ENCODE assay signal across 22 cellular contexts in the genomic region with DNA sequence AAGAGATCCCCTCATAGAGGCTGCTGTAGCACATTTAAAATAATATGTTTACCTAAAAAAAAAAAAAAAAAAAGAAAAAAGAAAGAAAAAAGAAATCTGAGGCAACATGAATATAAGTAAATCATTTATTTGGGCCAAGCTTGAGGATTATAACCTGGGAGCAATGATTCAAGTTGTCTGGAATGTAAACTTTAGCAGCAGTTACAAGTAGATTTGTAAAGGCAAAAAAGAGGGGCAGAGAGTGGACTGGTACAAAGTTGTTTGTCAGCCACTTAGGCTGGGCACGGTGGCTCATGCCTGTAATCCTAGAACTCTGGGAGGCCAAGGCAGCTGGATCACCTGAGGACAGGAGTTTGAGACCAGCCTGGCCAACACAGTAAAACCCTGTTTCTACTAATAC.
"Had no signal": no experiment of that assay in that cellular context is flagged by ENCODE, and none has a peak within 500 bp of the region (broad histone marks: within the 10 kb centered on the region; RNA-seq: fewer than 3 reads in every experiment).

No MANE protein-coding gene starts in this region.

- H3K27ac ChIP-seq: adrenal gland, coronary artery, esophagus squamous epithelium, left lung, psoas muscle, right lobe of liver, stomach, suprapubic skin, tibial nerve, VCaP had no signal

- H3K27ac Mint-ChIP-seq: activated naive CD4-positive, alpha-beta T cell treated with anti-CD3 and anti-CD28 coated beads, Interleukin-2, amount 50 U/mL, for 72 hours; stimulated activated memory B cell treated with anti-CD40 and anti-IgM and Interleukin-4, amounts not matched to agents 10 μg/mL and 1 μg/mL and 100 μg/mL, for 72 hours had no signal

- H3K9me3 ChIP-seq: adrenal gland, right lobe of liver had no signal

- H3K4me3 ChIP-seq: adrenal gland, coronary artery, esophagus squamous epithelium, left lung, lung, psoas muscle, right lobe of liver, stomach, suprapubic skin, tibial nerve had no signal

- H3K36me3 ChIP-seq: right lobe of liver had no signal

- H3K27me3 ChIP-seq: adrenal gland, esophagus squamous epithelium, left lung, right lobe of liver, stomach, suprapubic skin, tibial nerve had no signal

- H3K4me1 ChIP-seq: adrenal gland, esophagus squamous epithelium, left lung, psoas muscle, right lobe of liver, suprapubic skin, tibial nerve had no signal

- H3K4me3 Mint-ChIP-seq: natural killer cell; stimulated activated memory B cell treated with anti-CD40 and anti-IgM and Interleukin-4, amounts not matched to agents 10 μg/mL and 1 μg/mL and 100 μg/mL, for 72 hours had no signal

- ATAC-seq: activated naive CD4-positive, alpha-beta T cell treated with anti-CD3 and anti-CD28 coated beads, Interleukin-2, amount 50 U/mL, for 72 hours; left lung; natural killer cell; psoas muscle; right lobe of liver; stimulated activated memory B cell treated with anti-CD40 and anti-IgM and Interleukin-4, amounts not matched to agents 10 μg/mL and 1 μg/mL and 100 μg/mL, for 72 hours had no signal

- H3K9me3 Mint-ChIP-seq: natural killer cell had no signal

- DNase-seq: activated CD4-positive, CD25-positive, alpha-beta regulatory T cell treated with anti-CD3 and anti-CD28 coated beads, Interleukin-2, amount 50 U/mL, for 72 hours; activated gamma-delta T cell treated with Interleukin-2 at 50 U/mL for 16 hours; activated T-cell treated with anti-CD3 and anti-CD28 coated beads, Interleukin-2, amount 50 U/mL, for 1 hour; esophagus squamous epithelium; foreskin fibroblast; left lung; natural killer cell; psoas muscle; right lobe of liver; small intestine; stimulated activated CD4-positive, alpha-beta T cell treated with anti-CD3 and anti-CD28 coated beads, Interleukin-2, amount 100 ng/mL, for 24 hours; stomach; SW 1271; T-helper 2 cell had no signal

- H3K27me3 Mint-ChIP-seq: stimulated activated memory B cell treated with anti-CD40 and anti-IgM and Interleukin-4, amounts not matched to agents 10 μg/mL and 1 μg/mL and 100 μg/mL, for 72 hours had no signal
